ENCODE assay signal across 8 cellular contexts in the genomic region with DNA sequence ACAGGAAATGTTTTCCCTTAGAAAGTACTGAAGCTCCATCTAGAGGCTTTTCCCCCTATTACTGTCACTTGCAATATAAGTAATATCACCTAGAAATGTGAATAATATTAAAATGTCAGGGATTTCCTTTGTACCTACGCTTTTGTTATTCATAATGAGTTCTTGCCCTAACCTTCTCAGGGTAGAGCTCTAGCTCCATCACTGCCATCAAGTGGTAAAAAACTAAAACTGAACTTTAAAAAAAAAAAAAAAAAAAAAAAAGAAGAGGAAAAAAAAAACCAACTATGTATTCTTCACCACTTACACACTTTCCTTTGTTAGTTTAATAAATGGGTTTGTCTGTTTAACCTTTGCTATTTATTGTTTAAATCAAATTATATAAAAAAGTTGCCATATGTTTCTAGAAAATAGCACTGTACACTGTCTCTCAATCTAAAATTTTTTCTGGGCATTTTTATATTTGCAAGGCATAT. TPM values are rescaled to one million over a fixed set of nuclear protein-coding genes. Genes with fewer than 3 reads are reported as not detected.
DNase-seq lines count a peak whose midpoint lies in the region; ATAC-seq and TF ChIP-seq lines count a peak whose summit lies in the region.

No MANE protein-coding gene starts in this region.

- no peaks in the 10 kb centered on the region for H3K36me3 Mint-ChIP-seq in activated CD4-positive, alpha-beta T cell treated with anti-CD3 and anti-CD28 coated beads, Interleukin-2, amount 10 ng/mL, durations not matched to agents 24 days and 14 days (ENCODE audit: low read depth)

- peaks cover 4% of the 10 kb centered on the region for H3K4me1 Mint-ChIP-seq in activated CD4-positive, alpha-beta T cell treated with anti-CD3 and anti-CD28 coated beads, Interleukin-2, amount 10 ng/mL, durations not matched to agents 24 days and 14 days

- H3K9ac ChIP-seq in SK-N-MC (ENCODE audit: insufficient read length): no peak overlapping the region
- no peak overlapping the region for H3K9ac ChIP-seq in smooth muscle cell (ENCODE audit: low read depth)

- H3K27ac Mint-ChIP-seq in activated CD4-positive, alpha-beta T cell treated with anti-CD3 and anti-CD28 coated beads, Interleukin-2, amount 10 ng/mL, durations not matched to agents 24 days and 14 days: no peak overlapping the region

- H3K9me3 Mint-ChIP-seq in activated CD4-positive, alpha-beta T cell treated with anti-CD3 and anti-CD28 coated beads, Interleukin-2, amount 10 ng/mL, durations not matched to agents 24 days and 14 days: no peaks in the 10 kb centered on the region

- H4K20me1 ChIP-seq in smooth muscle cell (ENCODE audit: low read depth): peaks cover 89% of the 10 kb centered on the region

- no peaks in the 10 kb centered on the region for H3K9me3 ChIP-seq in SK-N-MC (ENCODE audit: low read depth, low read length)
- no peaks in the 10 kb centered on the region for H3K9me3 ChIP-seq in smooth muscle cell (replicated peaks; ENCODE audit: low read depth)
- H3K9me3 ChIP-seq in ovary: no peaks in the 10 kb centered on the region

- H3F3A ChIP-seq in smooth muscle cell (ENCODE audit: low read depth): peaks cover 4% of the 10 kb centered on the region

- peak; percentile 69 for ATAC-seq in GM18858 (IDR thresholded peaks at IDR 0.05; ENCODE audit: unreplicated experiment)

- H3K27me3 ChIP-seq in smooth muscle cell (ENCODE audit: low read depth): no peaks in the 10 kb centered on the region
- H3K27me3 ChIP-seq in ovary: no peaks in the 10 kb centered on the region

- no peak overlapping the region for H3K4me2 ChIP-seq in smooth muscle cell

- H3K4me3 ChIP-seq in LNCaP clone FGC (ENCODE audit: low read depth, low read length) (no peak overlapping the region), SK-N-MC (no peak overlapping the region), smooth muscle cell (no peak overlapping the region), ovary (no peak overlapping the region)

- peak; percentile 46 for TF ChIP-seq CTCF in LNCaP clone FGC (IDR thresholded peaks at IDR 0.05; ENCODE audit: control insufficient read depth, extremely low read depth, insufficient read depth)
- TF ChIP-seq CTCF in smooth muscle cell (IDR thresholded peaks at IDR 0.05; ENCODE audit: borderline replicate concordance, insufficient read depth, poor library complexity, severe bottlenecking): peak; percentile 43
- no peak for TF ChIP-seq CTCF in ovary (IDR thresholded peaks at IDR 0.05)

- H3K27ac ChIP-seq in SK-N-MC (peak overlapping the region; percentile 46; the same call in 1 of the 2 replicates), smooth muscle cell (ENCODE audit: low read depth) (peak overlapping the region; percentile 11), ovary (no peak overlapping the region)

- H3K27me3 Mint-ChIP-seq in activated CD4-positive, alpha-beta T cell treated with anti-CD3 and anti-CD28 coated beads, Interleukin-2, amount 10 ng/mL, durations not matched to agents 24 days and 14 days: no peaks in the 10 kb centered on the region

- H3K79me2 ChIP-seq in smooth muscle cell (ENCODE audit: low read depth): peaks cover 47% of the 10 kb centered on the region

- H3K4me3 Mint-ChIP-seq in activated CD4-positive, alpha-beta T cell treated with anti-CD3 and anti-CD28 coated beads, Interleukin-2, amount 10 ng/mL, durations not matched to agents 24 days and 14 days: no peak overlapping the region

- TF ChIP-seq EP300 in ovary (IDR thresholded peaks at IDR 0.05): no peak

- intact Hi-C loops in ovary (cut with DNase I): loop anchor here in 1 of 4 donors (10.0 kb wide), 1 partner anchor 459 kb away; no protein-coding TSS in a partner anchor
- intact Hi-C loops in activated CD4-positive, alpha-beta T cell treated with anti-CD3 and anti-CD28 coated beads, Interleukin-2, amount 10 ng/mL, durations not matched to agents 24 days and 14 days (cut with micrococcal nuclease): loop anchor here (1.0 to 10.0 kb wide), 5 partner anchors 219 to 876 kb away; no protein-coding TSS in a partner anchor

- no peak overlapping the region for H2AFZ ChIP-seq in smooth muscle cell (ENCODE audit: low read depth)

- DNase-seq in Ammon's horn (ENCODE audit: low spot score): peak; percentile 25
- no peak for DNase-seq in LNCaP clone FGC (ENCODE audit: low read depth)
- no peak for DNase-seq in SK-N-MC (ENCODE audit: low read depth, low spot score)
- DNase-seq in fibroblast of the conjunctiva (ENCODE audit: low read depth): peak; percentile 37
- no peak for DNase-seq in smooth muscle cell (lab: John Stamatoyannopoulos, UW; ENCODE audit: unreplicated experiment)
- DNase-seq in ovary: no peak
- DNase-seq in activated CD4-positive, alpha-beta T cell treated with anti-CD3 and anti-CD28 coated beads, Interleukin-2, amount 10 ng/mL, durations not matched to agents 24 days and 14 days: no peak

- H3K36me3 ChIP-seq in SK-N-MC (ENCODE audit: insufficient read depth, low read length) (no peaks in the 10 kb centered on the region), smooth muscle cell (ENCODE audit: low read depth) (no peaks in the 10 kb centered on the region), ovary (no peaks in the 10 kb centered on the region)

- no peak for TF ChIP-seq POLR2A in ovary (IDR thresholded peaks at IDR 0.05)

- H3K4me1 ChIP-seq in smooth muscle cell (ENCODE audit: low read depth): peaks cover 13% of the 10 kb centered on the region
- no peaks in the 10 kb centered on the region for H3K4me1 ChIP-seq in ovary (ENCODE audit: insufficient read depth)

- WGBS in smooth muscle cell (ENCODE audit: low lambda C conversion rate): 0% methylated on average over 1 of the region's 1 CpG
- WGBS in ovary, 3 donors: 4 to 12% (median 5%) methylated on average over 1 of the region's 1 CpG

RNA-seq across cellular contexts. Expression of a gene that starts 49.9 kb away (rescaled TPM):
- total RNA-seq in smooth muscle cell (51.4 and 88.5 TPM in 2 replicates), ovary (10 to 100 TPM; 18.8 to 62.7 (median 21.0) TPM)
- polyA plus RNA-seq in smooth muscle cell (67.0 and 80.7 TPM in 2 replicates), ovary (10 to 100 TPM; 20.2 to 44.8 TPM)
- total RNA-seq in activated CD4-positive, alpha-beta T cell treated with anti-CD3 and anti-CD28 coated beads, Interleukin-2, amount 10 ng/mL, durations not matched to agents 24 days and 14 days: 22.1 and 22.4 TPM in 2 replicates

Comparison
In these comparisons a context has a peak if more than half of its experiments do, and no peak if none do; other contexts are left out.
1. DNase-seq: peak in Ammon's horn (single experiment) and fibroblast of the conjunctiva (single experiment); none in LNCaP clone FGC (single experiment), SK-N-MC (single experiment), smooth muscle cell (single experiment), ovary (0 of 5) and activated CD4-positive, alpha-beta T cell treated with anti-CD3 and anti-CD28 coated beads, Interleukin-2, amount 10 ng/mL, durations not matched to agents 24 days and 14 days (single experiment).
2. CTCF ChIP-seq: peak in LNCaP clone FGC (single experiment) and smooth muscle cell (single experiment); none in ovary (0 of 3).
3. H3K27ac ChIP-seq: peak in SK-N-MC (single experiment) and smooth muscle cell (single experiment); none in ovary (0 of 2).